ENCODE assay signal across 1 cellular context in the genomic region with DNA sequence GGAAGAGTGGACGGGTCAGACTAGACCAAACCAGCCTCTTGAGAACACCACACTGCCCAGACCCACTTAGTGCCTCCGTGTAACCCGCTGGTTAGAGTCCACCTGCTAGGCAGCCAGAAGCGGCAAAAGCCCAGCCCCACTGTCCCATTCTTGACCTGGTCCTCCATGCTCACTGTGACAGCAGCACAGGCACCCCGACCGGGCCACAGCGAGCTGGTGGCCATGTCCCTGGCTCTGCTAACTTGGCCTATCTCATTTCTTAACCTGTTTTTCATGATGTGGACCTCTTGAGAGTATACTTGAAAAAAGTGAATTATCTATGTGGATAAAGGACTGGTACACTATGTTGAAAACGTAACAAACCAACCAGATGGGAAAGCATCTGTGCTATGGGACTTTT.
TF ChIP-seq lines count a peak whose summit lies in the region.

No MANE protein-coding gene starts in this region.

TF ChIP-seq in HepG2, 621 proteins besides CTCF, POLR2A, EP300 and RAD21 (continued from another document):
- TF ChIP-seq, protein P1, sequence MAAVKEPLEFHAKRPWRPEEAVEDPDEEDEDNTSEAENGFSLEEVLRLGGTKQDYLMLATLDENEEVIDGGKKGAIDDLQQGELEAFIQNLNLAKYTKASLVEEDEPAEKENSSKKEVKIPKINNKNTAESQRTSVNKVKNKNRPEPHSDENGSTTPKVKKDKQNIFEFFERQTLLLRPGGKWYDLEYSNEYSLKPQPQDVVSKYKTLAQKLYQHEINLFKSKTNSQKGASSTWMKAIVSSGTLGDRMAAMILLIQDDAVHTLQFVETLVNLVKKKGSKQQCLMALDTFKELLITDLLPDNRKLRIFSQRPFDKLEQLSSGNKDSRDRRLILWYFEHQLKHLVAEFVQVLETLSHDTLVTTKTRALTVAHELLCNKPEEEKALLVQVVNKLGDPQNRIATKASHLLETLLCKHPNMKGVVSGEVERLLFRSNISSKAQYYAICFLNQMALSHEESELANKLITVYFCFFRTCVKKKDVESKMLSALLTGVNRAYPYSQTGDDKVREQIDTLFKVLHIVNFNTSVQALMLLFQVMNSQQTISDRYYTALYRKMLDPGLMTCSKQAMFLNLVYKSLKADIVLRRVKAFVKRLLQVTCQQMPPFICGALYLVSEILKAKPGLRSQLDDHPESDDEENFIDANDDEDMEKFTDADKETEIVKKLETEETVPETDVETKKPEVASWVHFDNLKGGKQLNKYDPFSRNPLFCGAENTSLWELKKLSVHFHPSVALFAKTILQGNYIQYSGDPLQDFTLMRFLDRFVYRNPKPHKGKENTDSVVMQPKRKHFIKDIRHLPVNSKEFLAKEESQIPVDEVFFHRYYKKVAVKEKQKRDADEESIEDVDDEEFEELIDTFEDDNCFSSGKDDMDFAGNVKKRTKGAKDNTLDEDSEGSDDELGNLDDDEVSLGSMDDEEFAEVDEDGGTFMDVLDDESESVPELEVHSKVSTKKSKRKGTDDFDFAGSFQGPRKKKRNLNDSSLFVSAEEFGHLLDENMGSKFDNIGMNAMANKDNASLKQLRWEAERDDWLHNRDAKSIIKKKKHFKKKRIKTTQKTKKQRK (IDR thresholded peaks at IDR 0.05; ENCODE audit: low read length): no peak
- TF ChIP-seq CBFB (CRISPR knock-in tag; IDR thresholded peaks at IDR 0.05) (no peak), IRX3 (CRISPR knock-in tag; IDR thresholded peaks at IDR 0.05; ENCODE audit: borderline replicate concordance, low read depth) (no peak)
- TF ChIP-seq, protein P2, sequence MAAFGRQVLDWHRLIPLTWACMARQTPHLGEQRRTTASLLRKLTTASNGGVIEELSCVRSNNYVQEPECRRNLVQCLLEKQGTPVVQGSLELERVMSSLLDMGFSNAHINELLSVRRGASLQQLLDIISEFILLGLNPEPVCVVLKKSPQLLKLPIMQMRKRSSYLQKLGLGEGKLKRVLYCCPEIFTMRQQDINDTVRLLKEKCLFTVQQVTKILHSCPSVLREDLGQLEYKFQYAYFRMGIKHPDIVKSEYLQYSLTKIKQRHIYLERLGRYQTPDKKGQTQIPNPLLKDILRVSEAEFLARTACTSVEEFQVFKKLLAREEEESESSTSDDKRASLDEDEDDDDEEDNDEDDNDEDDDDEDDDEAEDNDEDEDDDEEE (CRISPR knock-in tag; IDR thresholded peaks at IDR 0.05): no peak
- TF ChIP-seq, protein P3, sequence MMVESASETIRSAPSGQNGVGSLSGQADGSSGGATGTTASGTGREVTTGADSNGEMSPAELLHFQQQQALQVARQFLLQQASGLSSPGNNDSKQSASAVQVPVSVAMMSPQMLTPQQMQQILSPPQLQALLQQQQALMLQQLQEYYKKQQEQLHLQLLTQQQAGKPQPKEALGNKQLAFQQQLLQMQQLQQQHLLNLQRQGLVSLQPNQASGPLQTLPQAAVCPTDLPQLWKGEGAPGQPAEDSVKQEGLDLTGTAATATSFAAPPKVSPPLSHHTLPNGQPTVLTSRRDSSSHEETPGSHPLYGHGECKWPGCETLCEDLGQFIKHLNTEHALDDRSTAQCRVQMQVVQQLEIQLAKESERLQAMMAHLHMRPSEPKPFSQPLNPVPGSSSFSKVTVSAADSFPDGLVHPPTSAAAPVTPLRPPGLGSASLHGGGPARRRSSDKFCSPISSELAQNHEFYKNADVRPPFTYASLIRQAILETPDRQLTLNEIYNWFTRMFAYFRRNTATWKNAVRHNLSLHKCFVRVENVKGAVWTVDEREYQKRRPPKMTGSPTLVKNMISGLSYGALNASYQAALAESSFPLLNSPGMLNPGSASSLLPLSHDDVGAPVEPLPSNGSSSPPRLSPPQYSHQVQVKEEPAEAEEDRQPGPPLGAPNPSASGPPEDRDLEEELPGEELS (CRISPR knock-in tag; IDR thresholded peaks at IDR 0.05): no peak
